In genomic region chr12:32836710-32837109, GRCh38 we compare ENCODE assay signal across 19 cellular contexts. TPM values are rescaled to one million over a fixed set of nuclear protein-coding genes. Genes with fewer than 3 reads are reported as not detected.
"Had no signal": no experiment of that assay in that cellular context is flagged by ENCODE, and none has a peak within 500 bp of the region (broad histone marks: within the 10 kb centered on the region; RNA-seq: fewer than 3 reads in every experiment).

No MANE protein-coding gene starts in this region.

- ATAC-seq: activated CD4-positive, alpha-beta T cell treated with anti-CD3 and anti-CD28 coated beads for 36 hours; activated T-cell treated with anti-CD3 and anti-CD28 coated beads, Interleukin-2, amount 50 U/mL, for 72 hours; esophagus mucosa; natural killer cell had no signal

- H3K9me3 ChIP-seq: gastrocnemius medialis, thyroid gland had no signal

- DNase-seq: activated B cell treated with CpG ODN at 0.5 μM for 24 hours; activated CD4-positive, alpha-beta memory T cell treated with anti-CD3 and anti-CD28 coated beads for 36 hours; activated CD4-positive, alpha-beta T cell treated with anti-CD3 and anti-CD28 coated beads for 36 hours; activated effector memory CD4-positive, alpha-beta T cell treated with Interleukin-2 at 50 U/mL for 16 hours; activated naive CD4-positive, alpha-beta T cell treated with anti-CD3 and anti-CD28 coated beads for 36 hours; activated T-cell treated with anti-CD3 and anti-CD28 coated beads, Interleukin-2, amount 50 U/mL, for 72 hours; amygdala; gastrocnemius medialis; head of caudate nucleus; hypothalamus; islet precursor cell; midbrain; natural killer cell; stimulated activated CD4-positive, alpha-beta T cell treated with anti-CD3 and anti-CD28 coated beads, Interleukin-12 subunit alpha, Interleukin-12 subunit beta, amount 100 ng/mL, for 4 hours; stimulated activated CD4-positive, alpha-beta T cell treated with anti-CD3 and anti-CD28 coated beads, Interleukin-4, amount 100 ng/mL, for 4 hours; substantia nigra; T1000; thyroid gland had no signal

- H3K27ac ChIP-seq: gastrocnemius medialis, thyroid gland had no signal

- H3K4me1 ChIP-seq: gastrocnemius medialis, thyroid gland had no signal

- H3K4me3 ChIP-seq: gastrocnemius medialis, thyroid gland had no signal

- H3K36me3 ChIP-seq: gastrocnemius medialis, thyroid gland had no signal

RNA-seq across cellular contexts. Expression of gene PKP2, which starts 59.9 kb away (rescaled TPM):
- total RNA-seq: activated B cell treated with CpG ODN at 0.5 μM for 24 hours had no signal
